In the genomic region with DNA sequence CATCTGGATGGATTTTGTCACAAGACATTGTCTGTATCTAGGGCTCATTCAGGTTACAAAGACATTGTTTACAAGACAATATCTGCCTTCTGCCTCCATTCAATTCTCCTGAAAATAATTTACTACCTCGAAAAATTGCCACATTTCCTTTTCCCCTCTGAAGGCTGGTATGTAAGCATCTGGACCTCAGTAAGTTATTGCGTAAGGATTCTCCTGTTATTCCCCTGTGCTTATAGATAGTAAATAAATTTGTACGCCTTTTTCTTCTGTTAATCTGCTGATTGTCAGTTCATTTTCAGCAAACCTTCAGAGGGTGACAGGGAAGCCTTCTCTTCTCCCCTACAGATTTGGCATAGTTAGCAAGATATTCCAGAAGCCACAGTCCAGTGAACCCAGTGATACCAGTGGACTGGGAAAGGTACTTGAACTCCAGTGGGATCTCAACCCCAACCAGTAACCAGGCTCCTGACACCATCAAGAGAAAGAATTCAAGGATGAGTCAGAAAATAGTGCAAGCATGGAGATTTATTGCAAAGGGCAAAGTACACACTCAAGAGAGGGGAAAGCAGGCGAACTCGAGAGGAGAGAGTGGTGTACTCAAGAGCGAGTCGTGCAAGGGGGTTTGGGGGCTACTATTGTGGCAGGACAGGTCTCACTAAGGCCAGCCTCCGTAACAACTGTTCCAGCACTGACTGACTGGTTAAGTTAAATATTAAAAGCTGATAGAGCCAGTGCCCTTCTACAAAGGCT, we compare ENCODE assay signal across 33 cellular contexts.
DNase-seq lines count a peak whose midpoint lies in the region; ATAC-seq, FAIRE-seq and TF ChIP-seq lines count a peak whose summit lies in the region.
"Had no signal": no experiment of that assay in that cellular context is flagged by ENCODE, and none has a peak within 500 bp of the region (broad histone marks: within the 10 kb centered on the region; RNA-seq: fewer than 3 reads in every experiment).

No MANE protein-coding gene starts in this region.

- intact Hi-C loops in Caco-2 (cut with micrococcal nuclease; ENCODE audit: unreplicated experiment) (no loop called here), esophagus muscularis mucosa (cut with DNase I) (no loop called here)

- H3K27ac Mint-ChIP-seq in Caco-2 (ENCODE audit: unreplicated experiment): peak overlapping the region; percentile 81
- H3K27ac Mint-ChIP-seq: activated CD8-positive, alpha-beta T cell treated with anti-CD3 and anti-CD28 coated beads for 36 hours; activated naive CD4-positive, alpha-beta T cell treated with anti-CD3 and anti-CD28 coated beads, Interleukin-2, amount 10 ng/mL, durations not matched to agents 7 days and 5 days; activated T-helper 17 cell treated with anti-CD3 and anti-CD28 coated beads, Interleukin-2, amount 50 U/mL, for 72 hours; naive thymus-derived CD8-positive, alpha-beta T cell; T-helper 2 cell treated with Interferon-gamma antibody and Interleukin-4, amounts not matched to agents 5 μg/mL and 100 μg/mL, for 36 hours had no signal

- H3K9me3 Mint-ChIP-seq in Caco-2 (ENCODE audit: unreplicated experiment): peaks cover 25% of the 10 kb centered on the region
- peaks cover 4% of the 10 kb centered on the region for H3K9me3 Mint-ChIP-seq in activated T-cell treated with anti-CD3 and anti-CD28 coated beads, Interleukin-2, amount 50 U/mL, for 4 hours

- DNase-seq in Caco-2 (peak; percentile 53 to 71), LoVo (ENCODE audit: low spot score) (peak; percentile 3), bronchial epithelial cell (ENCODE audit: low read depth) (no peak), kidney tubule cell (ENCODE audit: low spot score) (peak; percentile 12), NCI-H1092 treated with DMSO at 0.1 percent for 48 hours (lab: John Stamatoyannopoulos, UW) (no peak), cerebellar nuclear complex (lab: John Stamatoyannopoulos, UW) (no peak), esophagus muscularis mucosa (ENCODE audit: extremely low spot score) (no peak)
- no peak for DNase-seq in activated T-cell treated with anti-CD3 and anti-CD28 coated beads, Interleukin-2, amount 50 U/mL, for 4 hours
- DNase-seq: activated CD8-positive, alpha-beta T cell treated with anti-CD3 and anti-CD28 coated beads for 36 hours; activated naive CD4-positive, alpha-beta T cell treated with anti-CD3 and anti-CD28 coated beads, Interleukin-2, amount 10 ng/mL, durations not matched to agents 7 days and 5 days; amniotic stem cell; brain microvascular endothelial cell; colonic mucosa; DMS79; effector memory CD4-positive, alpha-beta T cell; foreskin melanocyte; GDM1; heart left ventricle; naive thymus-derived CD8-positive, alpha-beta T cell; NCI-H1417 treated with DMSO at 0.1 percent for 48 hours; NCI-H2081; NCI-H2227 treated with DMSO at 0.1 percent for 48 hours; NCI-H526; NK-92 treated with Interleukin-12 subunit alpha and Interleukin-12 subunit beta, amount 100 ng/mL, for 24 hours; occipital lobe; Right ventricle myocardium superior; stimulated activated CD4-positive, alpha-beta T cell treated with anti-CD3 and anti-CD28 coated beads, Interleukin-4, amount 100 ng/mL, for 1 hour; tibial artery had no signal

- POLR2A ChIA-PET in Caco-2 (lab: Charles Lee): no interaction called here

- TF ChIP-seq EP300 in esophagus muscularis mucosa (IDR thresholded peaks at IDR 0.05): no peak

- 87% methylated on average over 8 of the region's 8 CpGs for WGBS in esophagus muscularis mucosa

- H3K27me3 ChIP-seq in Caco-2 (replicated peaks; ENCODE audit: control insufficient read depth, insufficient read depth, low read length) (no peaks in the 10 kb centered on the region), bronchial epithelial cell (ENCODE audit: control insufficient read depth, insufficient read depth, low read length) (no peaks in the 10 kb centered on the region), esophagus muscularis mucosa (no peaks in the 10 kb centered on the region)
- H3K27me3 ChIP-seq: BLaER1, brain microvascular endothelial cell, colonic mucosa, heart left ventricle, tibial artery had no signal

- peaks cover 25% of the 10 kb centered on the region for H3K4me1 Mint-ChIP-seq in Caco-2 (ENCODE audit: low read depth, unreplicated experiment)
- no peaks in the 10 kb centered on the region for H3K4me1 Mint-ChIP-seq in activated T-cell treated with anti-CD3 and anti-CD28 coated beads, Interleukin-2, amount 50 U/mL, for 4 hours (ENCODE audit: low read depth)
- H3K4me1 Mint-ChIP-seq: activated naive CD4-positive, alpha-beta T cell treated with anti-CD3 and anti-CD28 coated beads, Interleukin-2, amount 10 ng/mL, durations not matched to agents 7 days and 5 days; activated T-helper 17 cell treated with anti-CD3 and anti-CD28 coated beads, Interleukin-2, amount 50 U/mL, for 72 hours; naive thymus-derived CD8-positive, alpha-beta T cell had no signal

- H3K9me3 ChIP-seq in Caco-2 (no peaks in the 10 kb centered on the region), esophagus muscularis mucosa (no peaks in the 10 kb centered on the region)
- H3K9me3 ChIP-seq: BLaER1, colonic mucosa had no signal

- no peak for ATAC-seq in activated T-cell treated with anti-CD3 and anti-CD28 coated beads, Interleukin-2, amount 50 U/mL, for 4 hours
- ATAC-seq: activated CD8-positive, alpha-beta T cell treated with anti-CD3 and anti-CD28 coated beads for 36 hours; activated T-helper 17 cell treated with anti-CD3 and anti-CD28 coated beads, Interleukin-2, amount 50 U/mL, for 72 hours; heart left ventricle; naive thymus-derived CD8-positive, alpha-beta T cell had no signal

- TF ChIP-seq POLR2A in esophagus muscularis mucosa (IDR thresholded peaks at IDR 0.05; ENCODE audit: low read depth): no peak

- no peak overlapping the region for H3K27ac ChIP-seq in esophagus muscularis mucosa (replicated peaks in 1 of 4)
- H3K27ac ChIP-seq: BLaER1, brain microvascular endothelial cell, colonic mucosa, heart left ventricle, tibial artery had no signal

- peak overlapping the region; percentile 42 for H3K4me3 Mint-ChIP-seq in Caco-2 (ENCODE audit: unreplicated experiment)
- no peak overlapping the region for H3K4me3 Mint-ChIP-seq in activated T-cell treated with anti-CD3 and anti-CD28 coated beads, Interleukin-2, amount 50 U/mL, for 4 hours
- H3K4me3 Mint-ChIP-seq: activated CD8-positive, alpha-beta T cell treated with anti-CD3 and anti-CD28 coated beads for 36 hours; activated naive CD4-positive, alpha-beta T cell treated with anti-CD3 and anti-CD28 coated beads, Interleukin-2, amount 10 ng/mL, durations not matched to agents 7 days and 5 days; activated T-helper 17 cell treated with anti-CD3 and anti-CD28 coated beads, Interleukin-2, amount 50 U/mL, for 72 hours; naive thymus-derived CD8-positive, alpha-beta T cell; T-helper 2 cell treated with Interferon-gamma antibody and Interleukin-4, amounts not matched to agents 5 μg/mL and 100 μg/mL, for 36 hours had no signal

- BruUV-seq in Caco-2 (replicated peaks; lab: Mats Ljungman, UMichigan): no TSS peak

- H3K4me3 ChIP-seq in Caco-2 (ENCODE audit: low read depth, low read length): no peak overlapping the region
- no peak overlapping the region for H3K4me3 ChIP-seq in bronchial epithelial cell (ENCODE audit: low read depth, low read length)
- H3K4me3 ChIP-seq in esophagus muscularis mucosa: no peak overlapping the region
- H3K4me3 ChIP-seq: BLaER1, colonic mucosa, heart left ventricle, lung, tibial artery had no signal

- H3K4me1 ChIP-seq in Caco-2 (peaks cover 22% of the 10 kb centered on the region), esophagus muscularis mucosa (no peaks in the 10 kb centered on the region)
- H3K4me1 ChIP-seq: BLaER1, colonic mucosa, tibial artery had no signal

- no peaks in the 10 kb centered on the region for H3K27me3 Mint-ChIP-seq in Caco-2 (ENCODE audit: insufficient read depth, unreplicated experiment)
- no peaks in the 10 kb centered on the region for H3K27me3 Mint-ChIP-seq in activated T-cell treated with anti-CD3 and anti-CD28 coated beads, Interleukin-2, amount 50 U/mL, for 4 hours (ENCODE audit: low read depth)
- H3K27me3 Mint-ChIP-seq: activated CD8-positive, alpha-beta T cell treated with anti-CD3 and anti-CD28 coated beads for 36 hours; activated naive CD4-positive, alpha-beta T cell treated with anti-CD3 and anti-CD28 coated beads, Interleukin-2, amount 10 ng/mL, durations not matched to agents 7 days and 5 days; activated T-helper 17 cell treated with anti-CD3 and anti-CD28 coated beads, Interleukin-2, amount 50 U/mL, for 72 hours; naive thymus-derived CD8-positive, alpha-beta T cell had no signal

- H3K36me3 ChIP-seq in Caco-2 (ENCODE audit: control insufficient read depth, insufficient read depth, low read length): no peaks in the 10 kb centered on the region
- no peaks in the 10 kb centered on the region for H3K36me3 ChIP-seq in bronchial epithelial cell (ENCODE audit: control insufficient read depth, insufficient read depth, low read length)
- H3K36me3 ChIP-seq in esophagus muscularis mucosa: no peaks in the 10 kb centered on the region
- H3K36me3 ChIP-seq: BLaER1, brain microvascular endothelial cell, colonic mucosa, heart left ventricle, tibial artery had no signal

- CTCF ChIA-PET in Caco-2 (lab: Charles Lee): no interaction called here

- no peaks in the 10 kb centered on the region for H3K36me3 Mint-ChIP-seq in Caco-2 (ENCODE audit: insufficient read depth, unreplicated experiment)
- no peaks in the 10 kb centered on the region for H3K36me3 Mint-ChIP-seq in activated T-cell treated with anti-CD3 and anti-CD28 coated beads, Interleukin-2, amount 50 U/mL, for 4 hours (ENCODE audit: insufficient read depth)
- H3K36me3 Mint-ChIP-seq: activated naive CD4-positive, alpha-beta T cell treated with anti-CD3 and anti-CD28 coated beads, Interleukin-2, amount 10 ng/mL, durations not matched to agents 7 days and 5 days; naive thymus-derived CD8-positive, alpha-beta T cell had no signal

- no peak for TF ChIP-seq CTCF in Caco-2 (IDR thresholded peaks at IDR 0.05; ENCODE audit: insufficient read depth in 1 of 2, low read depth in 1 of 2, low read length in 1 of 2, severe bottlenecking in 1 of 2, unreplicated experiment in 1 of 2)
- TF ChIP-seq CTCF in bronchial epithelial cell (IDR thresholded peaks at IDR 0.05; ENCODE audit: insufficient read depth, low read length, severe bottlenecking): no peak
- no peak for TF ChIP-seq CTCF in esophagus muscularis mucosa (IDR thresholded peaks at IDR 0.05)

- peak; percentile 36 for FAIRE-seq in bronchial epithelial cell (lab: Jason Lieb, UNC)
- FAIRE-seq: keratinocyte had no signal

Comparison
In these comparisons a context has a peak if more than half of its experiments do, and no peak if none do; other contexts are left out.
1. DNase-seq: peak in Caco-2 (2 of 2), LoVo (single experiment) and kidney tubule cell (single experiment); none in bronchial epithelial cell (single experiment), NCI-H1092 treated with DMSO at 0.1 percent for 48 hours (single experiment), cerebellar nuclear complex (0 of 2), activated T-cell treated with anti-CD3 and anti-CD28 coated beads, Interleukin-2, amount 50 U/mL, for 4 hours (single experiment) and esophagus muscularis mucosa (single experiment).